ENCODE assay signal across 2 cellular contexts in genomic region chr19:40646564-40647254, GRCh38.
A peak's percentile ranks its signal among the peaks of the same experiment; 100 is the strongest.
TF ChIP-seq lines count a peak whose summit lies in the region.

No MANE protein-coding gene starts in this region.

TF ChIP-seq in K562, 482 proteins besides CTCF, POLR2A, EP300 and RAD21:
- peak; percentile 80 for TF ChIP-seq ZNF512 (tag; IDR thresholded peaks at IDR 0.05)
- TF ChIP-seq USF1 (CRISPR knock-in tag; IDR thresholded peaks at IDR 0.05): no peak
- no peak for TF ChIP-seq ZNF589 (CRISPR knock-in tag; IDR thresholded peaks at IDR 0.05; ENCODE audit: low read depth)

TF ChIP-seq in GM12891, 5 proteins besides CTCF, POLR2A, EP300 and RAD21 (continued from another document):
- no peak for TF ChIP-seq POU2F2 (IDR thresholded peaks at IDR 0.05; ENCODE audit: low read depth, low read length)
- no peak for TF ChIP-seq POLR2AphosphoS5 (IDR thresholded peaks at IDR 0.05; ENCODE audit: low read depth, low read length)
